In genomic region chr19:29687897-29688728, GRCh38 we compare ENCODE assay signal across 10 cellular contexts. TPM values are rescaled to one million over a fixed set of nuclear protein-coding genes. Genes with fewer than 3 reads are reported as not detected.
A peak's percentile ranks its signal among the peaks of the same experiment; 100 is the strongest.
DNase-seq lines count a peak whose midpoint lies in the region; ATAC-seq, FAIRE-seq and TF ChIP-seq lines count a peak whose summit lies in the region.
"Had no signal": no experiment of that assay in that cellular context is flagged by ENCODE, and none has a peak within 500 bp of the region (broad histone marks: within the 10 kb centered on the region; RNA-seq: fewer than 3 reads in every experiment).

No MANE protein-coding gene starts in this region.

- peaks cover 36% of the 10 kb centered on the region for H3K4me1 Mint-ChIP-seq in brain
- peaks cover 41 to 46% of the 10 kb centered on the region in 2 donors for H3K4me1 Mint-ChIP-seq in natural killer cell treated with Interleukin-12 subunit alpha and Interleukin-12 subunit beta and Interleukin-15 and Interleukin-18, amount 100 ng/mL, for 72 hours (ENCODE audit: low read depth in 2 of 2)

- peak overlapping the region; percentile 99 for H3K27ac ChIP-seq in C4-2B
- H3K27ac ChIP-seq: cardiac muscle cell had no signal

- peak overlapping the region in 4 of 5 experiments; percentile 46 to 97 (median 86) for H3K27ac Mint-ChIP-seq in brain
- H3K27ac Mint-ChIP-seq in natural killer cell treated with Interleukin-12 subunit alpha and Interleukin-12 subunit beta and Interleukin-15 and Interleukin-18, amount 100 ng/mL, for 72 hours, result peak overlapping the region; percentile 13 to 82

- no peak for TF ChIP-seq POLR2A in NB4 (IDR thresholded peaks at IDR 0.05; ENCODE audit: extremely low read depth, insufficient read length)
- no peak for TF ChIP-seq POLR2A in H54 (IDR thresholded peaks at IDR 0.05; ENCODE audit: low read depth, low read length)

- TF ChIP-seq CTCF in C4-2B (conservative IDR thresholded peaks at IDR 0.05), result no peak
- no peak for TF ChIP-seq CTCF in NB4 (IDR thresholded peaks at IDR 0.05; ENCODE audit: low read depth, low read length)
- TF ChIP-seq CTCF in brain (conservative IDR thresholded peaks at IDR 0.05), result no peak

- FAIRE-seq in H54 (lab: Jason Lieb, UNC), result no peak

- ATAC-seq in natural killer cell treated with Interleukin-12 subunit alpha and Interleukin-12 subunit beta and Interleukin-15 and Interleukin-18, amount 100 ng/mL, for 72 hours, result no peak
- no peak for ATAC-seq in GM18873 (IDR thresholded peaks at IDR 0.05; ENCODE audit: low FRiP score, unreplicated experiment)
- ATAC-seq: naive thymus-derived CD8-positive, alpha-beta T cell had no signal

- H3K9me3 Mint-ChIP-seq in brain, result peaks cover 0 to 6% (median 3%) of the 10 kb centered on the region in 5 experiments
- H3K9me3 Mint-ChIP-seq in natural killer cell treated with Interleukin-12 subunit alpha and Interleukin-12 subunit beta and Interleukin-15 and Interleukin-18, amount 100 ng/mL, for 72 hours, result no peaks in the 10 kb centered on the region
- H3K9me3 Mint-ChIP-seq: naive thymus-derived CD8-positive, alpha-beta T cell had no signal

- peak overlapping the region in 2 of 5 experiments; percentile 50 to 78 for H3K4me3 Mint-ChIP-seq in brain
- peak overlapping the region; percentile 15 for H3K4me3 Mint-ChIP-seq in natural killer cell treated with Interleukin-12 subunit alpha and Interleukin-12 subunit beta and Interleukin-15 and Interleukin-18, amount 100 ng/mL, for 72 hours
- H3K4me3 Mint-ChIP-seq: naive thymus-derived CD8-positive, alpha-beta T cell had no signal

- DNase-seq in NB4 (ENCODE audit: low read depth), result peak; percentile 46
- no peak for DNase-seq in natural killer cell treated with Interleukin-12 subunit alpha and Interleukin-12 subunit beta and Interleukin-15 and Interleukin-18, amount 100 ng/mL, for 72 hours (ENCODE audit: low spot score)
- no peak for DNase-seq in H54 (ENCODE audit: insufficient read length, low spot score)
- no peak for DNase-seq in HuH-7 (ENCODE audit: low spot score)
- no peak for DNase-seq in NCI-H82 treated with DMSO at 0.1 percent for 48 hours (lab: John Stamatoyannopoulos, UW; ENCODE audit: unreplicated experiment)
- DNase-seq: naive thymus-derived CD8-positive, alpha-beta T cell had no signal

- H3K36me3 Mint-ChIP-seq in brain, result peaks cover 9% of the 10 kb centered on the region
- H3K36me3 Mint-ChIP-seq in natural killer cell treated with Interleukin-12 subunit alpha and Interleukin-12 subunit beta and Interleukin-15 and Interleukin-18, amount 100 ng/mL, for 72 hours, result peaks cover 8% of the 10 kb centered on the region

- no peak overlapping the region for H3K4me3 ChIP-seq in NB4 (ENCODE audit: low read depth, low read length)
- H3K4me3 ChIP-seq: cardiac muscle cell had no signal

- peaks cover 18% of the 10 kb centered on the region for H3K27me3 Mint-ChIP-seq in brain
- H3K27me3 Mint-ChIP-seq in natural killer cell treated with Interleukin-12 subunit alpha and Interleukin-12 subunit beta and Interleukin-15 and Interleukin-18, amount 100 ng/mL, for 72 hours, result no peaks in the 10 kb centered on the region
- H3K27me3 Mint-ChIP-seq: naive thymus-derived CD8-positive, alpha-beta T cell had no signal

RNA-seq across cellular contexts. Expression of gene PLEKHF1, which starts 22.9 kb away (rescaled TPM):
- polyA plus RNA-seq in brain (ENCODE audit: insufficient read depth, low read depth, low replicate concordance), result 5.6 TPM
- 10 to 100 TPM; 15.6 to 17.7 TPM for total RNA-seq in natural killer cell treated with Interleukin-12 subunit alpha and Interleukin-12 subunit beta and Interleukin-15 and Interleukin-18, amount 100 ng/mL, for 72 hours

RNA-seq across cellular contexts. Expression of gene C19orf12, which starts 26.9 kb away (rescaled TPM):
- 34.1 TPM for polyA plus RNA-seq in brain (ENCODE audit: insufficient read depth, low read depth, low replicate concordance)
- total RNA-seq in natural killer cell treated with Interleukin-12 subunit alpha and Interleukin-12 subunit beta and Interleukin-15 and Interleukin-18, amount 100 ng/mL, for 72 hours, result 10 to 100 TPM; 44.8 to 50.8 TPM
